26 cellular contexts compared by ENCODE assay signal in the genomic region with DNA sequence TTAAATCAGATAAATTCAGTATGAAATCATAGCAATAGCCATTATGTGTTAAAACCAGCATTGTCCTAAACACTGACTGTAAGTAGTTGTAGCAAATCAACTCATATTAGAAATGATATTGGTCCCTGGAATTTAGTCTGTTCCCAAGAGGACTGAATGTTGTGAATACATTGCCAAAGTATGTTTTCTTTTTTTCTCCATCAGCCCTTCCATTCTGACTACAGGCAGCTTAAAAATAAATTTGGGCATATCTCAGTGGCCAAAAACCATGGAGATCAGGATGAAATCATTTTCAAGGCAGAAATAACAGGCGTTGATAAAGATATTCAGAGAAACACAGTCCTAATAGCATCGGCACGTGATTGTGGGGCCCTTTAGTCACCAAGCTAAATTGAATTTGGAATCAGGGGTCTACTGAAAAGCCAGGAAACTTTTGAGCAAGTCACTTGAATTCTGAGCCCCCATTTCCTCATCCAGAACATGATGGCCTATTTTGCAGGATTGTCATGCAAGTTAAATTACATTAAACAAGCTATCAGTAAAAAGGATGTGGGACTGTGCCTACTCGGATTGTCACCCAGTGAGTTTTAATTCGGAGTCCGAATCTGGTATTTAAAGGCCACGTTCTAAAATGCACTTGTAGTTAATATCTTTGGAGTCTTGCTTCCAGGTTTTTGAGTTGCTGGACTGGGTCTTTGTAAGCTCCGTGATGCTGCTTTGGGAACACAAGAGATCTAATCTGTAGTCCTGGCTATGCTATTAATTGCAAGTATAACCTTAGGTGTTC. TPM values are rescaled to one million over a fixed set of nuclear protein-coding genes. Genes with fewer than 3 reads are reported as not detected.
A peak's percentile ranks its signal among the peaks of the same experiment; 100 is the strongest.
DNase-seq lines count a peak whose midpoint lies in the region; ATAC-seq and TF ChIP-seq lines count a peak whose summit lies in the region.
"Had no signal": no experiment of that assay in that cellular context is flagged by ENCODE, and none has a peak within 500 bp of the region (broad histone marks: within the 10 kb centered on the region; RNA-seq: fewer than 3 reads in every experiment).

No MANE protein-coding gene starts in this region.

- H3K27ac ChIP-seq in heart left ventricle (peak overlapping the region; percentile 20 to 98 (median 88)), esophagus squamous epithelium (peak overlapping the region; percentile 24 to 88 (median 76)), gastrocnemius medialis (peak overlapping the region; percentile 82 to 96 (median 88)), tibial nerve (peak overlapping the region in 3 of 4 donors; percentile 1 to 86 (median 69)), substantia nigra (ENCODE audit: low read depth, low read length, poor library complexity, severe bottlenecking) (no peak overlapping the region)
- H3K27ac ChIP-seq: neural progenitor cell, parathyroid adenoma had no signal

- ATAC-seq in heart left ventricle (no peak), left ventricle myocardium superior (no peak), gastrocnemius medialis (no peak)

- no peak for TF ChIP-seq EP300 in tibial nerve (IDR thresholded peaks at IDR 0.05)

- 60 to 72% (median 64%) methylated on average over 8 of the region's 8 CpGs for WGBS in heart left ventricle, 4 donors
- 62 to 81% methylated on average over 8 of the region's 8 CpGs for WGBS in esophagus squamous epithelium, 2 donors
- 73 to 74% methylated on average over 8 of the region's 8 CpGs for WGBS in tibial nerve, 2 donors

- TF ChIP-seq CTCF in heart left ventricle (IDR thresholded peaks at IDR 0.05) (no peak), esophagus squamous epithelium (IDR thresholded peaks at IDR 0.05) (no peak), gastrocnemius medialis (IDR thresholded peaks at IDR 0.05 in 4 of 5, conservative IDR thresholded peaks at IDR 0.05 in 1 of 5) (no peak), tibial nerve (IDR thresholded peaks at IDR 0.05) (no peak)

- intact Hi-C loops in heart left ventricle (cut with DNase I): loop anchor here in 3 of 10 donors (5.0 to 10.0 kb wide), 3 partner anchors 44 to 143 kb away; a partner anchor contains a TSS
- intact Hi-C loops in left ventricle myocardium superior (cut with micrococcal nuclease): no loop called here
- intact Hi-C loops in esophagus squamous epithelium (cut with DNase I): no loop called here
- intact Hi-C loops in gastrocnemius medialis (cut with DNase I; ENCODE audit: low total_unique reads): no loop called here

- no peaks in the 10 kb centered on the region for H3K9me3 ChIP-seq in heart left ventricle
- no peaks in the 10 kb centered on the region for H3K9me3 ChIP-seq in esophagus squamous epithelium
- H3K9me3 ChIP-seq in gastrocnemius medialis: no peaks in the 10 kb centered on the region
- H3K9me3 ChIP-seq in tibial nerve: no peaks in the 10 kb centered on the region
- H3K9me3 ChIP-seq: adrenal gland had no signal

- H3K4me3 ChIP-seq in heart left ventricle (no peak overlapping the region), esophagus squamous epithelium (no peak overlapping the region), gastrocnemius medialis (no peak overlapping the region), tibial nerve (no peak overlapping the region)
- H3K4me3 ChIP-seq: adrenal gland, neural progenitor cell had no signal

- H3K27me3 ChIP-seq in heart left ventricle (no peaks in the 10 kb centered on the region), esophagus squamous epithelium (no peaks in the 10 kb centered on the region), gastrocnemius medialis (no peaks in the 10 kb centered on the region), tibial nerve (no peaks in the 10 kb centered on the region)
- H3K27me3 ChIP-seq: adrenal gland, neural progenitor cell had no signal

- DNase-seq in heart left ventricle: no peak
- DNase-seq in left ventricle myocardium superior: no peak
- no peak for DNase-seq in esophagus squamous epithelium (lab: John Stamatoyannopoulos, UW)
- no peak for DNase-seq in gastrocnemius medialis
- no peak for DNase-seq in tibial nerve (ENCODE audit: low spot score in 2 of 2)
- no peak for DNase-seq in stimulated activated CD4-positive, alpha-beta T cell treated with anti-CD3 and anti-CD28 coated beads, Interleukin-1b, Interleukin-23, amount 100 ng/mL, for 48 hours
- DNase-seq in NCI-H2196 treated with DMSO at 0.1 percent for 48 hours (lab: John Stamatoyannopoulos, UW; ENCODE audit: unreplicated experiment): no peak
- no peak for DNase-seq in substantia nigra (lab: John Stamatoyannopoulos, UW)
- DNase-seq: 8988T; activated CD4-positive, alpha-beta T cell treated with anti-CD3 and anti-CD28 coated beads, Interleukin-2, amount 50 U/mL, for 4 hours; activated naive CD4-positive, alpha-beta T cell treated with Interleukin-2 at 50 U/mL for 16 hours; adrenal gland; DND-41; endodermal cell; H9; KG1; kidney; MM.1S; NCI-H1417; NCI-H2081 treated with DMSO at 0.1 percent for 48 hours; NCI-H774; stimulated activated CD4-positive, alpha-beta T cell treated with anti-CD3 and anti-CD28 coated beads, Interleukin-15, amount 100 ng/mL, for 24 hours; T-helper 1 cell had no signal

- peaks cover 0 to 3% (median 0%) of the 10 kb centered on the region in 9 donors for H3K36me3 ChIP-seq in heart left ventricle
- H3K36me3 ChIP-seq in esophagus squamous epithelium: peaks cover 0 to 30% (median 5%) of the 10 kb centered on the region in 3 donors
- H3K36me3 ChIP-seq in gastrocnemius medialis: no peaks in the 10 kb centered on the region
- no peaks in the 10 kb centered on the region for H3K36me3 ChIP-seq in tibial nerve
- H3K36me3 ChIP-seq: adrenal gland, neural progenitor cell had no signal

- TF ChIP-seq POLR2A in heart left ventricle (IDR thresholded peaks at IDR 0.05) (no peak), esophagus squamous epithelium (IDR thresholded peaks at IDR 0.05) (no peak), gastrocnemius medialis (IDR thresholded peaks at IDR 0.05) (no peak), tibial nerve (IDR thresholded peaks at IDR 0.05) (no peak)

- in situ Hi-C loops in gastrocnemius medialis (cut with MboI; ENCODE audit: low sequenced_read_pairs in 4 of 4): no loop called here

- peaks cover 0 to 86% (median 62%) of the 10 kb centered on the region in 12 donors for H3K4me1 ChIP-seq in heart left ventricle
- H3K4me1 ChIP-seq in esophagus squamous epithelium: peaks cover 22 to 96% (median 65%) of the 10 kb centered on the region in 3 donors
- peaks cover 40 to 52% of the 10 kb centered on the region in 2 donors for H3K4me1 ChIP-seq in gastrocnemius medialis
- peaks cover 0 to 86% (median 33%) of the 10 kb centered on the region in 4 donors for H3K4me1 ChIP-seq in tibial nerve
- H3K4me1 ChIP-seq: neural progenitor cell had no signal

RNA-seq across cellular contexts. Expression of a gene that starts 17.0 kb away (rescaled TPM):
- total RNA-seq in heart left ventricle (10 to 100 TPM in 7 of 9 donors, 1 to 10 TPM in 2; 7.5 to 46.3 (median 28.7) TPM), left ventricle myocardium superior (38.8 TPM), esophagus squamous epithelium (10 to 100 TPM in 3 of 4 donors, 1 to 10 TPM in 1; 7.7 to 55.1 (median 22.8) TPM), gastrocnemius medialis (10 to 100 TPM in 2 of 4 donors, 1 to 10 TPM in 2; 7.7 to 14.8 (median 10.4) TPM), tibial nerve (10 to 100 TPM; 19.5 to 42.5 (median 36.0) TPM)
- 1 to 10 TPM; 5.3 to 6.9 TPM for polyA plus RNA-seq in heart left ventricle
- total RNA-seq: endodermal cell, glomerular endothelial cell had no signal
